7 cellular contexts compared by ENCODE assay signal in genomic region chr7:55694484-55694883, GRCh38.
DNase-seq lines count a peak whose midpoint lies in the region; ATAC-seq and TF ChIP-seq lines count a peak whose summit lies in the region.
"Not testable (repeated sequence)": the region's sequence is repeated elsewhere in the genome, so short reads cannot be mapped to it uniquely, and the experiment has no call there.

No MANE protein-coding gene starts in this region.

- not testable (repeated sequence) for H3K9me3 Mint-ChIP-seq in stimulated activated effector memory CD8-positive, alpha-beta T cell treated with anti-CD3 and anti-CD28 coated beads, Interleukin-12 subunit alpha, Interleukin-12 subunit beta, amount 100 ng/mL, for 72 hours

- not testable (repeated sequence) for H3K27ac Mint-ChIP-seq in stimulated activated effector memory CD8-positive, alpha-beta T cell treated with anti-CD3 and anti-CD28 coated beads, Interleukin-12 subunit alpha, Interleukin-12 subunit beta, amount 100 ng/mL, for 72 hours

- DNase-seq in HPDE6-E6E7 (ENCODE audit: extremely low spot score) (peak; percentile 16), SW480 (ENCODE audit: low spot score) (peak; percentile 27), choroid plexus epithelial cell (ENCODE audit: low read depth) (peak; percentile 19), kidney tubule cell (ENCODE audit: low spot score) (peak; percentile 84), mucosa of gallbladder (ENCODE audit: low spot score) (peak; percentile 82)
- DNase-seq in stimulated activated effector memory CD8-positive, alpha-beta T cell treated with anti-CD3 and anti-CD28 coated beads, Interleukin-12 subunit alpha, Interleukin-12 subunit beta, amount 100 ng/mL, for 72 hours (ENCODE audit: low spot score in 2 of 2): not testable (repeated sequence)

- not testable (repeated sequence) for H3K4me3 Mint-ChIP-seq in stimulated activated effector memory CD8-positive, alpha-beta T cell treated with anti-CD3 and anti-CD28 coated beads, Interleukin-12 subunit alpha, Interleukin-12 subunit beta, amount 100 ng/mL, for 72 hours

- not testable (repeated sequence) for H3K4me1 Mint-ChIP-seq in stimulated activated effector memory CD8-positive, alpha-beta T cell treated with anti-CD3 and anti-CD28 coated beads, Interleukin-12 subunit alpha, Interleukin-12 subunit beta, amount 100 ng/mL, for 72 hours

- peak; percentile 96 for ATAC-seq in esophagus mucosa
- peak; percentile 36 for ATAC-seq in stimulated activated effector memory CD8-positive, alpha-beta T cell treated with anti-CD3 and anti-CD28 coated beads, Interleukin-12 subunit alpha, Interleukin-12 subunit beta, amount 100 ng/mL, for 72 hours

- TF ChIP-seq CTCF in choroid plexus epithelial cell (conservative IDR thresholded peaks at IDR 0.05; ENCODE audit: low read depth, low read length): not testable (repeated sequence)

- not testable (repeated sequence) for H3K4me3 ChIP-seq in choroid plexus epithelial cell (ENCODE audit: low read depth, low read length)

- H3K36me3 Mint-ChIP-seq in stimulated activated effector memory CD8-positive, alpha-beta T cell treated with anti-CD3 and anti-CD28 coated beads, Interleukin-12 subunit alpha, Interleukin-12 subunit beta, amount 100 ng/mL, for 72 hours: not testable (repeated sequence)
